ENCODE assay signal across 34 cellular contexts in genomic region chr1:246200738-246201137, GRCh38.
"Had no signal": no experiment of that assay in that cellular context is flagged by ENCODE, and none has a peak within 500 bp of the region (broad histone marks: within the 10 kb centered on the region; RNA-seq: fewer than 3 reads in every experiment).

No MANE protein-coding gene starts in this region.

- DNase-seq: activated B cell treated with CpG ODN at 0.5 μM for 24 hours; activated CD4-positive, alpha-beta memory T cell treated with anti-CD3 and anti-CD28 coated beads for 36 hours; activated CD4-positive, alpha-beta T cell treated with anti-CD3 and anti-CD28 coated beads for 4 hours; activated CD4-positive, alpha-beta T cell treated with anti-CD3 and anti-CD28 coated beads, Interleukin-2, amount 10 ng/mL, durations not matched to agents 24 days and 14 days; activated CD4-positive, alpha-beta T cell treated with anti-CD3 and anti-CD28 coated beads, Interleukin-2, amount 50 U/mL, for 1 hour; activated CD4-positive, alpha-beta T cell treated with anti-CD3 and anti-CD28 coated beads, Interleukin-2, amount 50 U/mL, for 4 hours; activated CD4-positive, CD25-positive, alpha-beta regulatory T cell treated with anti-CD3 and anti-CD28 coated beads, Interleukin-2, amount 50 U/mL, for 72 hours; activated CD8-positive, alpha-beta memory T cell treated with anti-CD3 and anti-CD28 coated beads, Interleukin-2, amount 50 U/mL, for 4 hours; activated CD8-positive, alpha-beta T cell treated with anti-CD3 and anti-CD28 coated beads for 36 hours; activated effector memory CD4-positive, alpha-beta T cell treated with anti-CD3 and anti-CD28 coated beads, Interleukin-2, amount 50 U/mL, for 16 hours; activated gamma-delta T cell treated with Interleukin-2 at 50 U/mL for 16 hours; activated naive CD4-positive, alpha-beta T cell; activated naive CD4-positive, alpha-beta T cell treated with anti-CD3 and anti-CD28 coated beads for 36 hours; activated naive CD4-positive, alpha-beta T cell treated with anti-CD3 and anti-CD28 coated beads, Interleukin-2, amount 50 U/mL, for 16 hours; activated naive CD8-positive, alpha-beta T cell treated with anti-CD3 and anti-CD28 coated beads for 36 hours; activated T-cell treated with anti-CD3 and anti-CD28 coated beads for 4 hours; activated T-cell treated with anti-CD3 and anti-CD28 coated beads, Interleukin-2, amount 50 U/mL, for 1 hour; activated T-cell treated with anti-CD3 and anti-CD28 coated beads, Interleukin-2, amount 50 U/mL, for 4 hours; activated T-cell treated with anti-CD3 and anti-CD28 coated beads, Interleukin-2, amount 50 U/mL, for 72 hours; adrenal gland; amniotic stem cell; aorta; body of pancreas; brain microvascular endothelial cell; central memory CD4-positive, alpha-beta T cell; T-helper 1 cell; T-helper 2 cell; T-helper 9 cell had no signal

- H3K36me3 ChIP-seq: adrenal gland, brain microvascular endothelial cell, breast epithelium had no signal

- H3K27ac ChIP-seq: adrenal gland, body of pancreas, brain microvascular endothelial cell, breast epithelium, VCaP had no signal

- FAIRE-seq: astrocyte, TTC549 had no signal

- H3K4me3 ChIP-seq: adrenal gland, body of pancreas, breast epithelium had no signal

- ATAC-seq: activated CD8-positive, alpha-beta T cell treated with anti-CD3 and anti-CD28 coated beads for 36 hours; activated naive CD4-positive, alpha-beta T cell treated with anti-CD3 and anti-CD28 coated beads, Interleukin-2, amount 50 U/mL, for 72 hours; activated T-cell treated with anti-CD3 and anti-CD28 coated beads, Interleukin-2, amount 50 U/mL, for 4 hours; activated T-cell treated with anti-CD3 and anti-CD28 coated beads, Interleukin-2, amount 50 U/mL, for 72 hours; activated T-helper 17 cell treated with anti-CD3 and anti-CD28 coated beads, Interleukin-2, amount 50 U/mL, for 72 hours; body of pancreas had no signal

- H3K27me3 ChIP-seq: adrenal gland, body of pancreas, brain microvascular endothelial cell, breast epithelium had no signal

- H3K4me1 ChIP-seq: body of pancreas, breast epithelium had no signal

- H3K9me3 ChIP-seq: adrenal gland, body of pancreas, breast epithelium had no signal
